In genomic region chr10:44364566-44364965, GRCh38 we compare ENCODE assay signal across 8 cellular contexts. TPM values are rescaled to one million over a fixed set of nuclear protein-coding genes. Genes with fewer than 3 reads are reported as not detected.
"Had no signal": no experiment of that assay in that cellular context is flagged by ENCODE, and none has a peak within 500 bp of the region (broad histone marks: within the 10 kb centered on the region; RNA-seq: fewer than 3 reads in every experiment).

No MANE protein-coding gene starts in this region.

- ATAC-seq: K562 had no signal

- H3K27ac ChIP-seq: GM23248 had no signal

- DNase-seq: GM23248, GOT3, HCEC 1CT, IMR-90 had no signal

- H2AFZ ChIP-seq: GM23248 had no signal

- H3K9ac ChIP-seq: GM23248 had no signal

- H3K4me3 ChIP-seq: GM23248, K562 had no signal

- FAIRE-seq: H54, HTR-8/SVneo, K562 had no signal

RNA-seq across cellular contexts. Expression of gene CXCL12, which starts 20.3 kb away (rescaled TPM):
- total RNA-seq: HT-29 had no signal
- polyA plus RNA-seq: K562 had no signal
